In the genomic region with DNA sequence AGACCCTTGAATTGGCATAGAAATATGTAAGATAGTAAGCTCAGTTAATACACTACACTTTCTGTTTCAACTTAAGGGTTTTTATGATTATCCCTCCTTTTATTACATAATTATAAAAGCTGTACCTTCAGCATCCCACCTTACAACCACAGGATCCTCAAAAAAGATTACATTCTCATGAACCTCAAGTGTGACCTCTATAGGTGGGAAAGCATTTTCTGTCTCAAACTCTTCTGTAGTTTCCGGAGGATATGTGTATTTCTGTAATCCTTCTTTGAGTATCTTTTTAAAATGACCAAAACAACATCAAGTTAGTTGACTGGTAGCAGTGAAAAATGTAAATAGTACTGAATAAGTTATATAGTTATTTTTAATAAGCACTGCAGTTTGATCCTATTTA, we compare ENCODE assay signal across 21 cellular contexts.
DNase-seq lines count a peak whose midpoint lies in the region; ATAC-seq, FAIRE-seq and TF ChIP-seq lines count a peak whose summit lies in the region.
"Had no signal": no experiment of that assay in that cellular context is flagged by ENCODE, and none has a peak within 500 bp of the region (broad histone marks: within the 10 kb centered on the region; RNA-seq: fewer than 3 reads in every experiment).

No MANE protein-coding gene starts in this region.

- ATAC-seq in PC-3 (no peak), omental fat pad (ENCODE audit: low FRiP score) (no peak), HG03354 (IDR thresholded peaks at IDR 0.05; ENCODE audit: poor library complexity, severe bottlenecking, unreplicated experiment) (no peak)

- H3K9me2 ChIP-seq in PC-3 (replicated peaks; ENCODE audit: low read length): no peaks in the 10 kb centered on the region

- H3K27ac ChIP-seq in PC-3 (ENCODE audit: low read length): no peak overlapping the region
- H3K27ac ChIP-seq: BLaER1 treated with 17β-estradiol and CSF1 and Interleukin-3, amounts not matched to agents 10 nM and 100 nM; SJCRH30 had no signal

- CTCF ChIA-PET in PC-3 (lab: Charles Lee): no interaction called here

- intact Hi-C loops in PC-3 (cut with micrococcal nuclease): no loop called here
- intact Hi-C loops in activated T-helper 2 cell treated with anti-CD3 and anti-CD28 coated beads, Interferon-gamma antibody, Interleukin-2, Interleukin-4, amounts not matched to agents 10 μg/mL and 5 μg/mL and 100 μg/mL, durations not matched to agents 14 hours and 24 hours and 36 hours (cut with micrococcal nuclease): no loop called here

- no peaks in the 10 kb centered on the region for H3K9me3 Mint-ChIP-seq in activated T-helper 2 cell treated with anti-CD3 and anti-CD28 coated beads, Interferon-gamma antibody, Interleukin-2, Interleukin-4, amounts not matched to agents 10 μg/mL and 5 μg/mL and 100 μg/mL, durations not matched to agents 14 hours and 24 hours and 36 hours
- H3K9me3 Mint-ChIP-seq: dendritic cell treated with granulocyte-macrophage colony-stimulating factor and Interleukin-4, amounts not matched to agents 40 ng/mL and 50 ng/mL, for 4 days had no signal

- peaks cover 6% of the 10 kb centered on the region for H3K27me3 Mint-ChIP-seq in activated T-helper 2 cell treated with anti-CD3 and anti-CD28 coated beads, Interferon-gamma antibody, Interleukin-2, Interleukin-4, amounts not matched to agents 10 μg/mL and 5 μg/mL and 100 μg/mL, durations not matched to agents 14 hours and 24 hours and 36 hours (ENCODE audit: low read depth)
- H3K27me3 Mint-ChIP-seq: dendritic cell treated with granulocyte-macrophage colony-stimulating factor and Interleukin-4, amounts not matched to agents 40 ng/mL and 50 ng/mL, for 4 days had no signal

- H3K4me1 ChIP-seq in PC-3 (ENCODE audit: insufficient read depth, low read length): no peaks in the 10 kb centered on the region
- H3K4me1 ChIP-seq: SJCRH30 had no signal

- peaks cover 3% of the 10 kb centered on the region for H3K4me1 Mint-ChIP-seq in activated T-helper 2 cell treated with anti-CD3 and anti-CD28 coated beads, Interferon-gamma antibody, Interleukin-2, Interleukin-4, amounts not matched to agents 10 μg/mL and 5 μg/mL and 100 μg/mL, durations not matched to agents 14 hours and 24 hours and 36 hours (ENCODE audit: low read depth)

- BruUV-seq in PC-3 (replicated peaks; lab: Mats Ljungman, UMichigan): no TSS peak

- H3K4me3 ChIP-seq in PC-3 (ENCODE audit: low read length) (no peak overlapping the region), fibroblast of mammary gland (ENCODE audit: control insufficient read depth, low read depth, low read length) (no peak overlapping the region)
- H3K4me3 ChIP-seq: BLaER1 treated with 17β-estradiol and CSF1 and Interleukin-3, amounts not matched to agents 10 nM and 100 nM; SJCRH30 had no signal

- H3K36me3 Mint-ChIP-seq in activated T-helper 2 cell treated with anti-CD3 and anti-CD28 coated beads, Interferon-gamma antibody, Interleukin-2, Interleukin-4, amounts not matched to agents 10 μg/mL and 5 μg/mL and 100 μg/mL, durations not matched to agents 14 hours and 24 hours and 36 hours (ENCODE audit: low read depth): no peaks in the 10 kb centered on the region

- H3K4me3 Mint-ChIP-seq in activated T-helper 2 cell treated with anti-CD3 and anti-CD28 coated beads, Interferon-gamma antibody, Interleukin-2, Interleukin-4, amounts not matched to agents 10 μg/mL and 5 μg/mL and 100 μg/mL, durations not matched to agents 14 hours and 24 hours and 36 hours (ENCODE audit: low read depth): no peak overlapping the region
- H3K4me3 Mint-ChIP-seq: dendritic cell treated with granulocyte-macrophage colony-stimulating factor and Interleukin-4, amounts not matched to agents 40 ng/mL and 50 ng/mL, for 4 days had no signal

- FAIRE-seq in GM18507 (lab: Jason Lieb, UNC): peak; percentile 12

- no peaks in the 10 kb centered on the region for H3K79me2 ChIP-seq in PC-3 (ENCODE audit: low read length)

- H3K9ac ChIP-seq in PC-3 (ENCODE audit: low read length): no peak overlapping the region
- H3K9ac ChIP-seq: BLaER1 treated with 17β-estradiol and CSF1 and Interleukin-3, amounts not matched to agents 10 nM and 100 nM had no signal

- TF ChIP-seq CTCF in PC-3 (conservative IDR thresholded peaks at IDR 0.05; ENCODE audit: low read depth, low read length) (peak; percentile 20; the same call in 1 of the 2 replicates), fibroblast of mammary gland (conservative IDR thresholded peaks at IDR 0.05; ENCODE audit: control insufficient read depth, insufficient read depth, low read depth, low read length) (peak; percentile 2), omental fat pad (IDR thresholded peaks at IDR 0.05) (no peak)

- no peak overlapping the region for H2AFZ ChIP-seq in PC-3 (ENCODE audit: low read length)

- H3K27me3 ChIP-seq in PC-3 (ENCODE audit: low read length): no peaks in the 10 kb centered on the region
- H3K27me3 ChIP-seq: BLaER1 treated with 17β-estradiol and CSF1 and Interleukin-3, amounts not matched to agents 10 nM and 100 nM; SJCRH30 had no signal

- DNase-seq in ELR (ENCODE audit: low read depth) (peak; percentile 12), GM18507 (ENCODE audit: extremely low spot score, insufficient read length, low read depth) (no peak), PC-3 (no peak), fibroblast of mammary gland (ENCODE audit: low read depth) (no peak), omental fat pad (ENCODE audit: low spot score) (no peak)
- no peak for DNase-seq in activated naive CD4-positive, alpha-beta T cell treated with anti-CD3 and anti-CD28 coated beads, Interleukin-2, amount 50 U/mL, for 16 hours
- no peak for DNase-seq in activated T-helper 2 cell treated with anti-CD3 and anti-CD28 coated beads, Interferon-gamma antibody, Interleukin-2, Interleukin-4, amounts not matched to agents 10 μg/mL and 5 μg/mL and 100 μg/mL, durations not matched to agents 14 hours and 24 hours and 36 hours (ENCODE audit: low spot score)
- DNase-seq: activated CD4-positive, alpha-beta T cell treated with anti-CD3 and anti-CD28 coated beads for 4 hours; activated CD8-positive, alpha-beta memory T cell treated with anti-CD3 and anti-CD28 coated beads, Interleukin-2, amount 50 U/mL, for 4 hours; activated naive CD4-positive, alpha-beta T cell treated with Interleukin-2 at 50 U/mL for 16 hours; kidney glomerular epithelial cell; midbrain; NCI-H2171; NK-92 treated with Interleukin-12 subunit alpha and Interleukin-12 subunit beta, amount 100 ng/mL, for 24 hours; occipital lobe; SJCRH30; stimulated activated CD4-positive, alpha-beta T cell treated with anti-CD3 and anti-CD28 coated beads, Interleukin-4, amount 100 ng/mL, for 1 hour; stimulated activated CD8-positive, alpha-beta memory T cell treated with anti-CD3 and anti-CD28 coated beads, Interleukin-4, amount 100 ng/mL, for 48 hours had no signal

- no peak overlapping the region for H3K27ac Mint-ChIP-seq in activated T-helper 2 cell treated with anti-CD3 and anti-CD28 coated beads, Interferon-gamma antibody, Interleukin-2, Interleukin-4, amounts not matched to agents 10 μg/mL and 5 μg/mL and 100 μg/mL, durations not matched to agents 14 hours and 24 hours and 36 hours
- H3K27ac Mint-ChIP-seq: dendritic cell treated with granulocyte-macrophage colony-stimulating factor and Interleukin-4, amounts not matched to agents 40 ng/mL and 50 ng/mL, for 4 days had no signal

- no peak overlapping the region for H3K4me2 ChIP-seq in PC-3 (ENCODE audit: low read length)
- H3K4me2 ChIP-seq: BLaER1 treated with 17β-estradiol and CSF1 and Interleukin-3, amounts not matched to agents 10 nM and 100 nM had no signal

- no peaks in the 10 kb centered on the region for H4K20me1 ChIP-seq in PC-3 (ENCODE audit: low read length)
- H4K20me1 ChIP-seq: BLaER1 treated with 17β-estradiol and CSF1 and Interleukin-3, amounts not matched to agents 10 nM and 100 nM had no signal

- no peaks in the 10 kb centered on the region for H3K9me3 ChIP-seq in PC-3 (ENCODE audit: low read length)
- H3K9me3 ChIP-seq: BLaER1 treated with 17β-estradiol and CSF1 and Interleukin-3, amounts not matched to agents 10 nM and 100 nM; SJCRH30 had no signal

- no peaks in the 10 kb centered on the region for H3F3A ChIP-seq in PC-3 (ENCODE audit: low read length, unreplicated experiment)

- no peaks in the 10 kb centered on the region for H3K36me3 ChIP-seq in PC-3 (ENCODE audit: low read depth, low read length)
- H3K36me3 ChIP-seq: BLaER1 treated with 17β-estradiol and CSF1 and Interleukin-3, amounts not matched to agents 10 nM and 100 nM; SJCRH30 had no signal

- POLR2A ChIA-PET in PC-3 (lab: Charles Lee; ENCODE audit: unreplicated experiment): no interaction called here

Comparison
In these comparisons a context has a peak if more than half of its experiments do, and no peak if none do; other contexts are left out.
1. CTCF ChIP-seq: peak in PC-3 (single experiment) and fibroblast of mammary gland (single experiment); none in omental fat pad (0 of 3).